ENCODE assay signal across 8 cellular contexts in the genomic region with DNA sequence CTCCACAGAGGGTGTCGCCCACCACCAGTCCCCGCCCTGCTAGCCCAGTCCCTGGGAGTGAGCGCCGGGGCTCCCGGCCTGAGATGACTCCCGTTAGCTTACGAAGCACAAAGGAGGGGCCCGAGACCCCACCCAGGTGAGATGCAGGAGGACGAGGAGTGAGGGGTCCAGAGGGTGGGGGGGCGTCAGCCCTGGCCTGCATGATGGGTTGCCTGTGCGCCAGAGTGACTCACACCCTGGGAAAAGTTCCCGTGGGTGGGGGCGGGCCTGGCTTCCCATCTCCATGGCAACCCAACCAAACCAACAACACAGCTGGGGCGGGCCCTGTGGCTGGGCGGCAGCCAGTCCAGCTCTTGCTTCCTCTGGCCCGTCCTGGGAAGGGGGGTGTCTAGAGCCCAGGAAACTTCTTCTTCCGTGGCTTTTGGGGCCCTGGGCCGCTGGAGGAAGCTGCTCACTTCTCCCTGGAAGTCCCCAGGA. TPM values are rescaled to one million over a fixed set of nuclear protein-coding genes. Genes with fewer than 3 reads are reported as not detected.
DNase-seq lines count a peak whose midpoint lies in the region; ATAC-seq, FAIRE-seq and TF ChIP-seq lines count a peak whose summit lies in the region.

No MANE protein-coding gene starts in this region.

- FAIRE-seq in astrocyte (lab: Jason Lieb, UNC): no peak

- DNase-seq in BJ (ENCODE audit: low read depth): peak; percentile 88
- DNase-seq in HFF-Myc (ENCODE audit: extremely low read depth, low read depth): peak; percentile 89
- peak; percentile 86 for DNase-seq in SK-N-SH
- DNase-seq in astrocyte (ENCODE audit: low read depth): peak; percentile 90
- peak; percentile 97 to 99 (median 99) for DNase-seq in right cardiac atrium
- peak; percentile 83 for DNase-seq in retinal pigment epithelial cell (ENCODE audit: low read depth)

- H3K4me2 ChIP-seq in SK-N-SH: peak overlapping the region; percentile 71; the same call in 1 of the 2 replicates
- peak overlapping the region; percentile 85 for H3K4me2 ChIP-seq in astrocyte (ENCODE audit: low read length)

- no peaks in the 10 kb centered on the region for H3K9me2 ChIP-seq in SK-N-SH

- no peak for TF ChIP-seq EP300 in SK-N-SH (IDR thresholded peaks at IDR 0.05; ENCODE audit: borderline replicate concordance in 1 of 2, low read depth in 1 of 2, low read length in 1 of 2)

- H3K9ac ChIP-seq in SK-N-SH (peak overlapping the region; percentile 56; the same call in 1 of the 2 replicates), astrocyte (ENCODE audit: low read length) (peak overlapping the region; percentile 83)

- H3K9me3 ChIP-seq in SK-N-SH (no peaks in the 10 kb centered on the region), astrocyte (ENCODE audit: insufficient read depth, low read depth, low read length) (no peaks in the 10 kb centered on the region), right cardiac atrium (ENCODE audit: control insufficient read depth, low read length) (no peaks in the 10 kb centered on the region)

- H3K36me3 ChIP-seq in BJ (ENCODE audit: control insufficient read depth, insufficient read depth, low read length): peaks cover 4% of the 10 kb centered on the region
- peaks cover 6 to 7% of the 10 kb centered on the region in 2 experiments for H3K36me3 ChIP-seq in SK-N-SH (replicated peaks in 1 of 2; ENCODE audit: control insufficient read depth in 1 of 2, insufficient read depth in 2 of 2, low read length in 1 of 2)
- H3K36me3 ChIP-seq in astrocyte (ENCODE audit: insufficient read depth, low read length): no peaks in the 10 kb centered on the region

- H3K4me3 Mint-ChIP-seq in astrocyte (ENCODE audit: unreplicated experiment): no peak overlapping the region

- CTCF ChIA-PET in BJ (lab: Yijun Ruan, JAX) (interaction anchor here (1.8 kb wide), 1 partner anchor 48 kb away, joined by 8 read pairs; no protein-coding TSS in a partner anchor), SK-N-SH (lab: Yijun Ruan, JAX) (interaction anchor here (1.0 to 4.5 kb wide), 4 partner anchors 10 to 952 kb away, joined by 3 to 35 read pairs (median 4); no protein-coding TSS in a partner anchor)

- TF ChIP-seq CTCF in BJ (IDR thresholded peaks at IDR 0.05; ENCODE audit: insufficient read depth, low read depth, low read length) (no peak), HFF-Myc (IDR thresholded peaks at IDR 0.05; ENCODE audit: low read depth, low read length, missing control alignments) (no peak), SK-N-SH (IDR thresholded peaks at IDR 0.05) (no peak), astrocyte (IDR thresholded peaks at IDR 0.05; ENCODE audit: insufficient read depth, low read depth, low read length) (no peak), retinal pigment epithelial cell (conservative IDR thresholded peaks at IDR 0.05; ENCODE audit: low read depth, low read length) (no peak)

- H3K27ac Mint-ChIP-seq in astrocyte (ENCODE audit: unreplicated experiment): peak overlapping the region; percentile 58

- POLR2A ChIA-PET in BJ (lab: Charles Lee) (no interaction called here), SK-N-SH (lab: Yijun Ruan, JAX) (no interaction called here)

- no peak for TF ChIP-seq RAD21 in SK-N-SH (IDR thresholded peaks at IDR 0.05; ENCODE audit: low read length)

- H3K4me1 ChIP-seq in SK-N-SH (ENCODE audit: control insufficient read depth in 1 of 2, insufficient read depth in 2 of 2, low read depth in 1 of 2, low read length in 1 of 2) (peaks cover 18 to 37% of the 10 kb centered on the region in 2 experiments; a peak in 3 of 4 replicates), astrocyte (ENCODE audit: insufficient read depth, low read length) (peaks cover 58% of the 10 kb centered on the region), right cardiac atrium (ENCODE audit: control insufficient read depth, insufficient read depth, low read length) (peaks cover 30% of the 10 kb centered on the region)

- H3K27me3 ChIP-seq in BJ (ENCODE audit: control insufficient read depth, insufficient read depth, low read length): peaks cover 14% of the 10 kb centered on the region
- peaks cover 14% of the 10 kb centered on the region for H3K27me3 ChIP-seq in SK-N-SH (ENCODE audit: insufficient read depth)
- peaks cover 24% of the 10 kb centered on the region for H3K27me3 ChIP-seq in astrocyte (ENCODE audit: insufficient read depth, low read length)
- H3K27me3 ChIP-seq in right cardiac atrium (ENCODE audit: control insufficient read depth, insufficient read depth): no peaks in the 10 kb centered on the region

- WGBS in SK-N-SH (ENCODE audit: low lambda C conversion rate): 53% methylated on average over 6 of the region's 18 CpGs
- 16% methylated on average over 18 of the region's 18 CpGs for WGBS in right cardiac atrium

- H3K4me1 Mint-ChIP-seq in astrocyte (ENCODE audit: low read depth, unreplicated experiment): peaks cover 8% of the 10 kb centered on the region

- H3K9me3 Mint-ChIP-seq in astrocyte (ENCODE audit: unreplicated experiment): no peaks in the 10 kb centered on the region

- peaks cover 30% of the 10 kb centered on the region for H3K79me2 ChIP-seq in SK-N-SH (ENCODE audit: insufficient read depth)
- H3K79me2 ChIP-seq in astrocyte (ENCODE audit: insufficient read depth, low read length): peaks cover 34% of the 10 kb centered on the region

- H3K27me3 Mint-ChIP-seq in astrocyte (ENCODE audit: low read depth, unreplicated experiment): peaks cover 17% of the 10 kb centered on the region

- peaks cover 5% of the 10 kb centered on the region for H3F3A ChIP-seq in SK-N-SH (replicated peaks; ENCODE audit: insufficient read depth)

- H3K27ac ChIP-seq in SK-N-SH (ENCODE audit: low read depth in 2 of 2, low read length in 1 of 2) (peak overlapping the region in 1 of 2 experiments; percentile 88; a peak in 3 of 4 replicates), astrocyte (ENCODE audit: low read depth, low read length) (peak overlapping the region; percentile 83), right cardiac atrium (ENCODE audit: low read length) (peak overlapping the region; percentile 76)

- intact Hi-C loops in right cardiac atrium (cut with DNase I): no loop called here

- H3K4me3 ChIP-seq in BJ (ENCODE audit: low read depth, low read length): no peak overlapping the region
- no peak overlapping the region for H3K4me3 ChIP-seq in HFF-Myc (replicated peaks; ENCODE audit: low read depth, low read length)
- H3K4me3 ChIP-seq in SK-N-SH (ENCODE audit: low read depth in 2 of 2, low read length in 1 of 2): no peak overlapping the region
- H3K4me3 ChIP-seq in astrocyte (ENCODE audit: insufficient read depth, low read depth, low read length): peak overlapping the region; percentile 21
- peak overlapping the region; percentile 16 for H3K4me3 ChIP-seq in right cardiac atrium (ENCODE audit: low read length)
- no peak overlapping the region for H3K4me3 ChIP-seq in retinal pigment epithelial cell (ENCODE audit: low read length)

- no peak overlapping the region for H2AFZ ChIP-seq in SK-N-SH (ENCODE audit: low read depth)
- no peak overlapping the region for H2AFZ ChIP-seq in astrocyte (ENCODE audit: low read depth, low read length)

- H4K20me1 ChIP-seq in SK-N-SH (ENCODE audit: insufficient read depth) (peaks cover 18% of the 10 kb centered on the region; the same call in 1 of the 2 replicates), astrocyte (ENCODE audit: insufficient read depth, low read length) (peaks cover 36% of the 10 kb centered on the region)

- H3K36me3 Mint-ChIP-seq in astrocyte (ENCODE audit: low read depth, unreplicated experiment): peaks cover 11% of the 10 kb centered on the region

- ATAC-seq in right cardiac atrium (peak; percentile 74 to 76), HG03342 (IDR thresholded peaks at IDR 0.05; ENCODE audit: unreplicated experiment) (no peak), HG03378 (IDR thresholded peaks at IDR 0.05; ENCODE audit: unreplicated experiment) (no peak)

TF ChIP-seq in SK-N-SH, 30 proteins besides CTCF, POLR2A, EP300 and RAD21 (continues in another document):
- peak; percentile 43; the same call in 1 of the 2 replicates for TF ChIP-seq TCF12 (IDR thresholded peaks at IDR 0.05)

RNA-seq across cellular contexts. Expression of a gene that starts 4.5 kb away (rescaled TPM):
- polyA plus RNA-seq in BJ (2011; rRNA removed): 12.4 and 17.0 TPM in 2 replicates
- 7.4 and 9.1 TPM in 2 replicates for polyA minus RNA-seq in BJ (2011; rRNA and poly(A)+ RNA removed)
- polyA plus RNA-seq in SK-N-SH (2012; rRNA removed): 16.8 and 21.8 TPM in 2 replicates
- 9.2 and 14.9 TPM in 2 replicates for polyA plus RNA-seq in SK-N-SH (2012; cell fraction: cytosol; rRNA removed)
- polyA plus RNA-seq in SK-N-SH (2012; cell fraction: nucleus; rRNA removed): 40.3 and 60.8 TPM in 2 replicates
- 24.3 and 26.0 TPM in 2 replicates for total RNA-seq in astrocyte
- 10 to 100 TPM; 17.1 to 25.7 (median 22.6) TPM for total RNA-seq in right cardiac atrium
- polyA plus RNA-seq in right cardiac atrium: 16.9 TPM

RNA-seq across cellular contexts. Expression of a gene that starts 4.6 kb away (rescaled TPM):
- 0.16 TPM in 1 of 2 replicates, not detected in the other for polyA plus RNA-seq in BJ (2011; rRNA removed)
- polyA minus RNA-seq in BJ (2011; rRNA and poly(A)+ RNA removed): not detected in 2 replicates
- polyA plus RNA-seq in SK-N-SH (2012; rRNA removed): 0.18 and 0.36 TPM in 2 replicates
- polyA plus RNA-seq in SK-N-SH (2012; cell fraction: cytosol; rRNA removed): 0.04 TPM in 1 of 2 replicates, not detected in the other
- polyA plus RNA-seq in SK-N-SH (2012; cell fraction: nucleus; rRNA removed): 2.7 and 4.2 TPM in 2 replicates
- total RNA-seq in astrocyte: 0.19 and 1.5 TPM in 2 replicates
- 1 to 10 TPM; 1.1 to 2.9 (median 1.6) TPM for total RNA-seq in right cardiac atrium
- polyA plus RNA-seq in right cardiac atrium: 1.2 TPM

RNA-seq across cellular contexts. Expression of a gene that starts 42.8 kb away (rescaled TPM):
- polyA plus RNA-seq in BJ (2011; rRNA removed): 134 and 206 TPM in 2 replicates
- 127 and 216 TPM in 2 replicates for polyA minus RNA-seq in BJ (2011; rRNA and poly(A)+ RNA removed)
- polyA plus RNA-seq in SK-N-SH (2012; rRNA removed): 173 and 234 TPM in 2 replicates
- polyA plus RNA-seq in SK-N-SH (2012; cell fraction: cytosol; rRNA removed): 103 and 111 TPM in 2 replicates
- 442 and 643 TPM in 2 replicates for polyA plus RNA-seq in SK-N-SH (2012; cell fraction: nucleus; rRNA removed)
- 173 and 199 TPM in 2 replicates for total RNA-seq in astrocyte
- total RNA-seq in right cardiac atrium: 100 to 1,000 TPM; 136 to 162 (median 151) TPM
- polyA plus RNA-seq in right cardiac atrium: 119 TPM

RNA-seq across cellular contexts. Expression of a gene that starts 43.1 kb away (rescaled TPM):
- 9.1 and 15.6 TPM in 2 replicates for polyA plus RNA-seq in BJ (2011; rRNA removed)
- polyA minus RNA-seq in BJ (2011; rRNA and poly(A)+ RNA removed): 3.4 and 6.6 TPM in 2 replicates
- 19.0 and 23.0 TPM in 2 replicates for polyA plus RNA-seq in SK-N-SH (2012; rRNA removed)
- polyA plus RNA-seq in SK-N-SH (2012; cell fraction: cytosol; rRNA removed): 7.0 and 12.1 TPM in 2 replicates
- polyA plus RNA-seq in SK-N-SH (2012; cell fraction: nucleus; rRNA removed): 47.6 and 71.1 TPM in 2 replicates
- 35.6 and 39.2 TPM in 2 replicates for total RNA-seq in astrocyte
- 10 to 100 TPM; 16.8 to 19.3 (median 17.8) TPM for total RNA-seq in right cardiac atrium
- 20.8 TPM for polyA plus RNA-seq in right cardiac atrium

Comparison
In these comparisons a context has a peak if more than half of its experiments do, and no peak if none do; other contexts are left out.
1. H3K4me3 ChIP-seq: peak in astrocyte (single experiment) and right cardiac atrium (single experiment); none in BJ (single experiment), HFF-Myc (single experiment), SK-N-SH (0 of 2) and retinal pigment epithelial cell (single experiment).
2. ATAC-seq: peak in right cardiac atrium (2 of 2); none in HG03342 (single experiment) and HG03378 (single experiment).
3. Peak in every context shown above with its lines, with median percentiles within 50 percentile points of each other: DNase-seq.